Comparison of ENCODE assay signal across 16 cellular contexts in genomic region chrX:150602296-150602695, GRCh38. TPM values are rescaled to one million over a fixed set of nuclear protein-coding genes. Genes with fewer than 3 reads are reported as not detected.
DNase-seq lines count a peak whose midpoint lies in the region; ATAC-seq, FAIRE-seq and TF ChIP-seq lines count a peak whose summit lies in the region.
"Had no signal": no experiment of that assay in that cellular context is flagged by ENCODE, and none has a peak within 500 bp of the region (broad histone marks: within the 10 kb centered on the region; RNA-seq: fewer than 3 reads in every experiment).

No MANE protein-coding gene starts in this region.

- no peak for TF ChIP-seq POLR2A in GM12892 (IDR thresholded peaks at IDR 0.05; ENCODE audit: low read depth, low read length)

- peaks cover 11% of the 10 kb centered on the region for H3K4me1 Mint-ChIP-seq in activated CD8-positive, alpha-beta T cell treated with anti-CD3 and anti-CD28 coated beads, Interleukin-2, amount 10 ng/mL, durations not matched to agents 7 days and 5 days (ENCODE audit: low read depth)
- no peaks in the 10 kb centered on the region for H3K4me1 Mint-ChIP-seq in activated CD8-positive, alpha-beta T cell treated with anti-CD3 and anti-CD28 coated beads for 36 hours (ENCODE audit: low read depth)
- peaks cover 19% of the 10 kb centered on the region for H3K4me1 Mint-ChIP-seq in T-helper 17 cell
- peaks cover 25% of the 10 kb centered on the region for H3K4me1 Mint-ChIP-seq in stimulated activated effector memory CD8-positive, alpha-beta T cell treated with anti-CD3 and anti-CD28 coated beads, Interleukin-12 subunit alpha, Interleukin-12 subunit beta, amount 100 ng/mL, for 72 hours
- H3K4me1 Mint-ChIP-seq in stimulated activated memory B cell treated with anti-CD40 and anti-IgM and Interleukin-4, amounts not matched to agents 10 μg/mL and 1 μg/mL and 100 μg/mL, for 72 hours: peaks cover 1% of the 10 kb centered on the region

- peaks cover 52% of the 10 kb centered on the region for H3K36me3 Mint-ChIP-seq in activated CD8-positive, alpha-beta T cell treated with anti-CD3 and anti-CD28 coated beads, Interleukin-2, amount 10 ng/mL, durations not matched to agents 7 days and 5 days (ENCODE audit: low read depth)
- peaks cover 13% of the 10 kb centered on the region for H3K36me3 Mint-ChIP-seq in activated CD8-positive, alpha-beta T cell treated with anti-CD3 and anti-CD28 coated beads for 36 hours (ENCODE audit: low read depth)
- peaks cover 13% of the 10 kb centered on the region for H3K36me3 Mint-ChIP-seq in T-helper 17 cell (ENCODE audit: low read depth)
- peaks cover 12% of the 10 kb centered on the region for H3K36me3 Mint-ChIP-seq in stimulated activated effector memory CD8-positive, alpha-beta T cell treated with anti-CD3 and anti-CD28 coated beads, Interleukin-12 subunit alpha, Interleukin-12 subunit beta, amount 100 ng/mL, for 72 hours
- peaks cover 40% of the 10 kb centered on the region for H3K36me3 Mint-ChIP-seq in stimulated activated memory B cell treated with anti-CD40 and anti-IgM and Interleukin-4, amounts not matched to agents 10 μg/mL and 1 μg/mL and 100 μg/mL, for 72 hours

- peak overlapping the region; percentile 11 for H3K27ac Mint-ChIP-seq in activated CD8-positive, alpha-beta T cell treated with anti-CD3 and anti-CD28 coated beads, Interleukin-2, amount 10 ng/mL, durations not matched to agents 7 days and 5 days
- no peak overlapping the region for H3K27ac Mint-ChIP-seq in activated CD8-positive, alpha-beta T cell treated with anti-CD3 and anti-CD28 coated beads for 36 hours
- peak overlapping the region; percentile 86 for H3K27ac Mint-ChIP-seq in T-helper 17 cell
- no peak overlapping the region for H3K27ac Mint-ChIP-seq in stimulated activated effector memory CD8-positive, alpha-beta T cell treated with anti-CD3 and anti-CD28 coated beads, Interleukin-12 subunit alpha, Interleukin-12 subunit beta, amount 100 ng/mL, for 72 hours
- no peak overlapping the region for H3K27ac Mint-ChIP-seq in stimulated activated memory B cell treated with anti-CD40 and anti-IgM and Interleukin-4, amounts not matched to agents 10 μg/mL and 1 μg/mL and 100 μg/mL, for 72 hours
- H3K27ac Mint-ChIP-seq: B cell; CD8-positive, alpha-beta T cell; HFFc6 had no signal

- POLR2A ChIA-PET in activated CD8-positive, alpha-beta T cell treated with anti-CD3 and anti-CD28 coated beads, Interleukin-2, amount 10 ng/mL, durations not matched to agents 7 days and 5 days (lab: Charles Lee): no interaction called here
- POLR2A ChIA-PET in activated CD8-positive, alpha-beta T cell treated with anti-CD3 and anti-CD28 coated beads for 36 hours (lab: Charles Lee): no interaction called here

- no peaks in the 10 kb centered on the region for H3K27me3 Mint-ChIP-seq in activated CD8-positive, alpha-beta T cell treated with anti-CD3 and anti-CD28 coated beads, Interleukin-2, amount 10 ng/mL, durations not matched to agents 7 days and 5 days (ENCODE audit: low read depth)
- no peaks in the 10 kb centered on the region for H3K27me3 Mint-ChIP-seq in activated CD8-positive, alpha-beta T cell treated with anti-CD3 and anti-CD28 coated beads for 36 hours
- no peaks in the 10 kb centered on the region for H3K27me3 Mint-ChIP-seq in T-helper 17 cell
- no peaks in the 10 kb centered on the region for H3K27me3 Mint-ChIP-seq in stimulated activated memory B cell treated with anti-CD40 and anti-IgM and Interleukin-4, amounts not matched to agents 10 μg/mL and 1 μg/mL and 100 μg/mL, for 72 hours
- H3K27me3 Mint-ChIP-seq: B cell had no signal

- FAIRE-seq in GM12892 (lab: Jason Lieb, UNC): peak; percentile 69
- FAIRE-seq: HepG2 had no signal

- no peaks in the 10 kb centered on the region for H3K9me3 Mint-ChIP-seq in activated CD8-positive, alpha-beta T cell treated with anti-CD3 and anti-CD28 coated beads, Interleukin-2, amount 10 ng/mL, durations not matched to agents 7 days and 5 days (ENCODE audit: insufficient read depth)
- H3K9me3 Mint-ChIP-seq in activated CD8-positive, alpha-beta T cell treated with anti-CD3 and anti-CD28 coated beads for 36 hours: no peaks in the 10 kb centered on the region
- no peaks in the 10 kb centered on the region for H3K9me3 Mint-ChIP-seq in stimulated activated effector memory CD8-positive, alpha-beta T cell treated with anti-CD3 and anti-CD28 coated beads, Interleukin-12 subunit alpha, Interleukin-12 subunit beta, amount 100 ng/mL, for 72 hours
- H3K9me3 Mint-ChIP-seq in stimulated activated memory B cell treated with anti-CD40 and anti-IgM and Interleukin-4, amounts not matched to agents 10 μg/mL and 1 μg/mL and 100 μg/mL, for 72 hours: no peaks in the 10 kb centered on the region
- H3K9me3 Mint-ChIP-seq: CD8-positive, alpha-beta T cell; HFFc6 had no signal

- CTCF ChIA-PET in activated CD8-positive, alpha-beta T cell treated with anti-CD3 and anti-CD28 coated beads, Interleukin-2, amount 10 ng/mL, durations not matched to agents 7 days and 5 days (lab: Charles Lee): no interaction called here
- CTCF ChIA-PET in activated CD8-positive, alpha-beta T cell treated with anti-CD3 and anti-CD28 coated beads for 36 hours (lab: Charles Lee): interaction anchor here (1.6 kb wide), 1 partner anchor 15 kb away, joined by 4 read pairs; no protein-coding TSS in a partner anchor

- no peaks in the 10 kb centered on the region for H3K9me3 ChIP-seq in T-helper 17 cell (ENCODE audit: control insufficient read depth, low read length, poor library complexity, severe bottlenecking)

- no peak overlapping the region for H3K4me3 Mint-ChIP-seq in activated CD8-positive, alpha-beta T cell treated with anti-CD3 and anti-CD28 coated beads, Interleukin-2, amount 10 ng/mL, durations not matched to agents 7 days and 5 days
- no peak overlapping the region for H3K4me3 Mint-ChIP-seq in activated CD8-positive, alpha-beta T cell treated with anti-CD3 and anti-CD28 coated beads for 36 hours
- no peak overlapping the region for H3K4me3 Mint-ChIP-seq in T-helper 17 cell
- no peak overlapping the region for H3K4me3 Mint-ChIP-seq in stimulated activated effector memory CD8-positive, alpha-beta T cell treated with anti-CD3 and anti-CD28 coated beads, Interleukin-12 subunit alpha, Interleukin-12 subunit beta, amount 100 ng/mL, for 72 hours
- no peak overlapping the region for H3K4me3 Mint-ChIP-seq in stimulated activated memory B cell treated with anti-CD40 and anti-IgM and Interleukin-4, amounts not matched to agents 10 μg/mL and 1 μg/mL and 100 μg/mL, for 72 hours
- H3K4me3 Mint-ChIP-seq: B cell; CD8-positive, alpha-beta T cell; HFFc6 had no signal

- ATAC-seq in activated CD8-positive, alpha-beta T cell treated with anti-CD3 and anti-CD28 coated beads, Interleukin-2, amount 10 ng/mL, durations not matched to agents 7 days and 5 days: no peak
- no peak for ATAC-seq in activated CD8-positive, alpha-beta T cell treated with anti-CD3 and anti-CD28 coated beads for 36 hours
- no peak for ATAC-seq in T-helper 17 cell
- peak; percentile 69 for ATAC-seq in stimulated activated effector memory CD8-positive, alpha-beta T cell treated with anti-CD3 and anti-CD28 coated beads, Interleukin-12 subunit alpha, Interleukin-12 subunit beta, amount 100 ng/mL, for 72 hours
- ATAC-seq in stimulated activated memory B cell treated with anti-CD40 and anti-IgM and Interleukin-4, amounts not matched to agents 10 μg/mL and 1 μg/mL and 100 μg/mL, for 72 hours: no peak
- ATAC-seq: CD8-positive, alpha-beta T cell; HCT116; HepG2 had no signal

- intact Hi-C loops in activated CD8-positive, alpha-beta T cell treated with anti-CD3 and anti-CD28 coated beads for 36 hours (cut with micrococcal nuclease): no loop called here

- no peak for TF ChIP-seq CTCF in activated CD8-positive, alpha-beta T cell treated with anti-CD3 and anti-CD28 coated beads for 36 hours (IDR thresholded peaks at IDR 0.05)

- DNase-seq in activated CD8-positive, alpha-beta T cell treated with anti-CD3 and anti-CD28 coated beads, Interleukin-2, amount 10 ng/mL, durations not matched to agents 7 days and 5 days: no peak
- no peak for DNase-seq in activated CD8-positive, alpha-beta T cell treated with anti-CD3 and anti-CD28 coated beads for 36 hours
- DNase-seq in GM12892 (ENCODE audit: insufficient read length) (no peak), T-helper 17 cell (no peak)
- no peak for DNase-seq in stimulated activated effector memory CD8-positive, alpha-beta T cell treated with anti-CD3 and anti-CD28 coated beads, Interleukin-12 subunit alpha, Interleukin-12 subunit beta, amount 100 ng/mL, for 72 hours (ENCODE audit: low spot score in 2 of 2)
- DNase-seq: Calu3; CD8-positive, alpha-beta T cell; DMS79 treated with DMSO at 0.1 percent for 48 hours; GF-D8; GOT3; H7; HFFc6 had no signal

RNA-seq across cellular contexts. Expression of gene MTM1, which starts 33.9 kb away (rescaled TPM):
- total RNA-seq in activated CD8-positive, alpha-beta T cell treated with anti-CD3 and anti-CD28 coated beads, Interleukin-2, amount 10 ng/mL, durations not matched to agents 7 days and 5 days: 10 to 100 TPM; 28.7 to 34.8 TPM
- 10 to 100 TPM in 1 of 2 experiments, 1 to 10 TPM in 1; 9.6 to 11.6 TPM for total RNA-seq in activated CD8-positive, alpha-beta T cell treated with anti-CD3 and anti-CD28 coated beads for 36 hours
- 4.6 TPM for polyA plus RNA-seq in GM12892 (2012; ENCODE audit: missing spikeins)
- 10 to 100 TPM; 25.9 to 30.6 TPM for total RNA-seq in T-helper 17 cell

Comparison
In these comparisons a context has a peak if more than half of its experiments do, and no peak if none do; other contexts are left out.
1. H3K27ac Mint-ChIP-seq: peak in activated CD8-positive, alpha-beta T cell treated with anti-CD3 and anti-CD28 coated beads, Interleukin-2, amount 10 ng/mL, durations not matched to agents 7 days and 5 days (single experiment) and T-helper 17 cell (single experiment); none in activated CD8-positive, alpha-beta T cell treated with anti-CD3 and anti-CD28 coated beads for 36 hours (single experiment), stimulated activated effector memory CD8-positive, alpha-beta T cell treated with anti-CD3 and anti-CD28 coated beads, Interleukin-12 subunit alpha, Interleukin-12 subunit beta, amount 100 ng/mL, for 72 hours (single experiment) and stimulated activated memory B cell treated with anti-CD40 and anti-IgM and Interleukin-4, amounts not matched to agents 10 μg/mL and 1 μg/mL and 100 μg/mL, for 72 hours (single experiment).